Comparison of ENCODE assay signal across 24 cellular contexts in the genomic region with DNA sequence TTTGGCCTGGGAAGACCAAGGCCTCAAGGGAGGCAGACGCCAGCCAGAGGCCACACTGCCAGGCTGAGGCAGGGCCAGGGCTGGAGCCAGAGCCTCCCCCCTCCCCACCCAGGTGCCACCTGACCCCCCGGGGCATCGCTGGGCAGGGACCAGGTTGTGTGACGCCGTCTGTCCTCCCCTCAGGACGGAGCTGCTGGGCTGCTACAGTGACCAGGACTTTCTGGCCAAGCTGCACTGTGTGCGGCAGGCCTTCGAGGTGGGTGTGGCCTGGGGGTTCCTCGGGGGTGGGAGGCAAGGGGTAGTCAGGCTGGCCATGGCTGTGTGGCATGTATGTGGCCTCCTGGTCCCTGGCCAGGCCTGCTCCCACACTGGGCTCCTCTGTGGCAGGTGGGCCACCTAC. TPM values are rescaled to one million over a fixed set of nuclear protein-coding genes. Genes with fewer than 3 reads are reported as not detected.
DNase-seq lines count a peak whose midpoint lies in the region; ATAC-seq, FAIRE-seq and TF ChIP-seq lines count a peak whose summit lies in the region.
"Had no signal": no experiment of that assay in that cellular context is flagged by ENCODE, and none has a peak within 500 bp of the region (broad histone marks: within the 10 kb centered on the region; RNA-seq: fewer than 3 reads in every experiment).

No MANE protein-coding gene starts in this region.

- no peaks in the 10 kb centered on the region for H3K36me3 ChIP-seq in mesendoderm (ENCODE audit: control insufficient read depth, insufficient read depth, low read length)

- no peak overlapping the region for H3K18ac ChIP-seq in mesendoderm (ENCODE audit: low read length)

- no peak overlapping the region for H2BK5ac ChIP-seq in mesendoderm (ENCODE audit: low read length)

- H3K79me1 ChIP-seq in mesendoderm (ENCODE audit: low read length) = no peaks in the 10 kb centered on the region

- H3K27me3 ChIP-seq in mesendoderm (ENCODE audit: insufficient read depth, low read length, poor library complexity) = no peaks in the 10 kb centered on the region

- H2AK5ac ChIP-seq in mesendoderm (ENCODE audit: low read length) = no peak overlapping the region

- intact Hi-C loops in natural killer cell (cut with micrococcal nuclease) = no loop called here

- no CpG with 5 or more reads among the region's 9 CpGs for WGBS in mesendoderm (ENCODE audit: extremely low coverage, insufficient coverage, low lambda C conversion rate)

- H3K4ac ChIP-seq in mesendoderm (ENCODE audit: low read depth, low read length) = no peak overlapping the region

- H3K4me3 ChIP-seq in mesendoderm (ENCODE audit: low read length) = no peak overlapping the region
- H3K4me3 ChIP-seq: GM12878, GM23248 had no signal

- no peaks in the 10 kb centered on the region for H3K79me2 ChIP-seq in mesendoderm (ENCODE audit: control insufficient read depth, insufficient read depth, low read length)

- H3K23ac ChIP-seq in mesendoderm (ENCODE audit: low read length) = no peak overlapping the region

- no peak overlapping the region for H4K8ac ChIP-seq in mesendoderm (ENCODE audit: low read depth, low read length)

- FAIRE-seq in urothelium cell line (lab: Jason Lieb, UNC) = peak; percentile 56
- FAIRE-seq: GM12878, GM19239, H54, HTR-8/SVneo had no signal

- H3K9me3 Mint-ChIP-seq in natural killer cell treated with Interleukin-12 subunit alpha and Interleukin-12 subunit beta and Interleukin-15 and Interleukin-18, amount 100 ng/mL, for 72 hours = no peaks in the 10 kb centered on the region
- H3K9me3 Mint-ChIP-seq in natural killer cell = no peaks in the 10 kb centered on the region
- H3K9me3 Mint-ChIP-seq: CD8-positive, alpha-beta memory T cell; HFFc6; IgD-negative memory B cell had no signal

- no peak overlapping the region for H3K27ac ChIP-seq in mesendoderm (ENCODE audit: low read depth, low read length)
- H3K27ac ChIP-seq: GM23248 had no signal

- no peak overlapping the region for H3K4me3 Mint-ChIP-seq in natural killer cell treated with Interleukin-12 subunit alpha and Interleukin-12 subunit beta and Interleukin-15 and Interleukin-18, amount 100 ng/mL, for 72 hours
- H3K4me3 Mint-ChIP-seq in natural killer cell = no peak overlapping the region
- H3K4me3 Mint-ChIP-seq: B cell; CD4-positive, CD25-positive, alpha-beta regulatory T cell; CD8-positive, alpha-beta memory T cell; HFFc6; IgD-negative memory B cell had no signal

- DNase-seq in natural killer cell treated with Interleukin-12 subunit alpha and Interleukin-12 subunit beta and Interleukin-15 and Interleukin-18, amount 100 ng/mL, for 72 hours (ENCODE audit: low spot score) = peak; percentile 44
- DNase-seq in natural killer cell (no peak), urothelium cell line (ENCODE audit: low spot score) (no peak), mesendoderm (no peak)
- DNase-seq: C1 segment of cervical spinal cord; CD4-positive, CD25-positive, alpha-beta regulatory T cell; CD8-positive, alpha-beta memory T cell; COR-L47; DMS 273 treated with DMSO at 0.1 percent for 48 hours; DMS53; DND-41; EL; GM23248; HCEC 1CT; HFFc6; KG1 had no signal

- H3K4me1 Mint-ChIP-seq in natural killer cell treated with Interleukin-12 subunit alpha and Interleukin-12 subunit beta and Interleukin-15 and Interleukin-18, amount 100 ng/mL, for 72 hours (ENCODE audit: low read depth in 2 of 2) = peaks cover 2% of the 10 kb centered on the region in 2 donors
- H3K4me1 Mint-ChIP-seq in natural killer cell = peaks cover 2 to 3% of the 10 kb centered on the region in 2 donors
- H3K4me1 Mint-ChIP-seq: CD4-positive, CD25-positive, alpha-beta regulatory T cell; IgD-negative memory B cell had no signal

- no peaks in the 10 kb centered on the region for H3K27me3 Mint-ChIP-seq in natural killer cell treated with Interleukin-12 subunit alpha and Interleukin-12 subunit beta and Interleukin-15 and Interleukin-18, amount 100 ng/mL, for 72 hours
- no peaks in the 10 kb centered on the region for H3K27me3 Mint-ChIP-seq in natural killer cell (ENCODE audit: low read depth in 2 of 2)
- H3K27me3 Mint-ChIP-seq: B cell; CD4-positive, CD25-positive, alpha-beta regulatory T cell; CD8-positive, alpha-beta memory T cell; IgD-negative memory B cell had no signal

- no peaks in the 10 kb centered on the region for H3K36me3 Mint-ChIP-seq in natural killer cell treated with Interleukin-12 subunit alpha and Interleukin-12 subunit beta and Interleukin-15 and Interleukin-18, amount 100 ng/mL, for 72 hours
- no peaks in the 10 kb centered on the region for H3K36me3 Mint-ChIP-seq in natural killer cell
- H3K36me3 Mint-ChIP-seq: IgD-negative memory B cell had no signal

- no peak overlapping the region for H2BK15ac ChIP-seq in mesendoderm (replicated peaks; ENCODE audit: low read depth)

- H3K4me2 ChIP-seq in mesendoderm (ENCODE audit: low read length) = no peak overlapping the region

- no peak overlapping the region for H3K56ac ChIP-seq in mesendoderm (ENCODE audit: low read length)

- peak in 1 of 2 donors; percentile 5 for ATAC-seq in natural killer cell treated with Interleukin-12 subunit alpha and Interleukin-12 subunit beta and Interleukin-15 and Interleukin-18, amount 100 ng/mL, for 72 hours
- ATAC-seq in natural killer cell (no peak), esophagus mucosa (peak; percentile 17), GM21825 (IDR thresholded peaks at IDR 0.05; ENCODE audit: unreplicated experiment) (no peak)
- ATAC-seq: GM12878 had no signal

- no peak for TF ChIP-seq CTCF in natural killer cell (IDR thresholded peaks at IDR 0.05)

- no peak overlapping the region for H3K27ac Mint-ChIP-seq in natural killer cell treated with Interleukin-12 subunit alpha and Interleukin-12 subunit beta and Interleukin-15 and Interleukin-18, amount 100 ng/mL, for 72 hours
- H3K27ac Mint-ChIP-seq in natural killer cell = no peak overlapping the region
- H3K27ac Mint-ChIP-seq: B cell; CD4-positive, CD25-positive, alpha-beta regulatory T cell; CD8-positive, alpha-beta memory T cell; HFFc6; IgD-negative memory B cell had no signal

- no peak overlapping the region for H2BK120ac ChIP-seq in mesendoderm (ENCODE audit: low read depth, low read length)

- H3K4me1 ChIP-seq in mesendoderm (ENCODE audit: control insufficient read depth, low read depth, low read length) = no peaks in the 10 kb centered on the region

- H3K9ac ChIP-seq in mesendoderm (ENCODE audit: low read length) = no peak overlapping the region
- H3K9ac ChIP-seq: GM23248 had no signal

- H4K5ac ChIP-seq in mesendoderm (ENCODE audit: low read length) = no peak overlapping the region

RNA-seq across cellular contexts. Expression of a gene that starts 17.9 kb away (rescaled TPM):
- total RNA-seq in natural killer cell treated with Interleukin-12 subunit alpha and Interleukin-12 subunit beta and Interleukin-15 and Interleukin-18, amount 100 ng/mL, for 72 hours = 10 to 100 TPM; 18.6 to 24.1 TPM
- total RNA-seq in natural killer cell (10 to 100 TPM in 1 of 3 donors, 1 to 10 TPM in 2; 7.5 to 11.6 (median 7.8) TPM), esophagus mucosa (14.7 TPM)
- polyA plus RNA-seq in mesendoderm (2013, experiment 1 of 2) = 31.2 TPM
- 29.1 TPM for polyA plus RNA-seq in mesendoderm (2013, experiment 2 of 2)

RNA-seq across cellular contexts. Expression of a gene that starts 26.6 kb away (rescaled TPM):
- 10 to 100 TPM; 42.4 to 82.6 TPM for total RNA-seq in natural killer cell treated with Interleukin-12 subunit alpha and Interleukin-12 subunit beta and Interleukin-15 and Interleukin-18, amount 100 ng/mL, for 72 hours
- total RNA-seq in natural killer cell (10 to 100 TPM; 67.3 to 77.9 (median 73.9) TPM), esophagus mucosa (21.2 TPM)
- 8.8 TPM for polyA plus RNA-seq in mesendoderm (2013, experiment 1 of 2)
- polyA plus RNA-seq in mesendoderm (2013, experiment 2 of 2) = 8.6 TPM

RNA-seq across cellular contexts. Expression of a gene that starts 34.9 kb away (rescaled TPM):
- total RNA-seq in natural killer cell treated with Interleukin-12 subunit alpha and Interleukin-12 subunit beta and Interleukin-15 and Interleukin-18, amount 100 ng/mL, for 72 hours = 10 to 100 TPM; 57.8 to 99.0 TPM
- total RNA-seq in natural killer cell (10 to 100 TPM; 50.3 to 67.1 (median 65.4) TPM), esophagus mucosa (101 TPM)
- polyA plus RNA-seq in mesendoderm (2013, experiment 1 of 2) = 16.9 TPM
- 19.5 TPM for polyA plus RNA-seq in mesendoderm (2013, experiment 2 of 2)

RNA-seq across cellular contexts. Expression of a gene that starts 47.5 kb away (rescaled TPM):
- 10 to 100 TPM; 11.9 to 12.7 TPM for total RNA-seq in natural killer cell treated with Interleukin-12 subunit alpha and Interleukin-12 subunit beta and Interleukin-15 and Interleukin-18, amount 100 ng/mL, for 72 hours
- total RNA-seq in natural killer cell (10 to 100 TPM; 13.5 to 13.8 (median 13.8) TPM), esophagus mucosa (33.4 TPM)
- 1.8 TPM for polyA plus RNA-seq in mesendoderm (2013, experiment 1 of 2)
- 1.5 TPM for polyA plus RNA-seq in mesendoderm (2013, experiment 2 of 2)

RNA-seq across cellular contexts. Expression of a gene that starts 48.2 kb away (rescaled TPM):
- total RNA-seq in natural killer cell treated with Interleukin-12 subunit alpha and Interleukin-12 subunit beta and Interleukin-15 and Interleukin-18, amount 100 ng/mL, for 72 hours = 100 to 1,000 TPM in 1 of 2 donors, 10 to 100 TPM in 1; 75.7 to 133 TPM
- total RNA-seq in natural killer cell (10 to 100 TPM; 63.2 to 69.4 (median 64.9) TPM), esophagus mucosa (121 TPM)
- polyA plus RNA-seq in mesendoderm (2013, experiment 1 of 2) = 73.6 TPM
- polyA plus RNA-seq in mesendoderm (2013, experiment 2 of 2) = 72.5 TPM
